Comparison of ENCODE assay signal across 8 cellular contexts in genomic region chr2:68157002-68157401, GRCh38. TPM values are rescaled to one million over a fixed set of nuclear protein-coding genes. Genes with fewer than 3 reads are reported as not detected.
DNase-seq lines count a peak whose midpoint lies in the region; ATAC-seq and TF ChIP-seq lines count a peak whose summit lies in the region.

No MANE protein-coding gene starts in this region.

- WGBS in mammary epithelial cell (ENCODE audit: low coverage, missing lambda C conversion rate) = 0% methylated on average over 11 of the region's 28 CpGs
- WGBS in right lobe of liver (ENCODE audit: insufficient coverage, low coverage, low lambda C conversion rate, missing lambda C conversion rate) = 0% methylated on average over 16 of the region's 28 CpGs
- WGBS in tibial nerve, 2 donors = 0 to 1% methylated on average over 8 to 26 of the region's 28 CpGs

- TF ChIP-seq CTCF in GM12865 (IDR thresholded peaks at IDR 0.05; ENCODE audit: insufficient read depth, low read depth, low read length, missing control alignments) (no peak), mammary epithelial cell (conservative IDR thresholded peaks at IDR 0.05 in 1 of 2, IDR thresholded peaks at IDR 0.05 in 1 of 2; ENCODE audit: extremely low read depth in 1 of 2, insufficient read depth in 1 of 2, low read depth in 1 of 2, low read length in 2 of 2) (no peak), right lobe of liver (IDR thresholded peaks at IDR 0.05) (no peak), tibial nerve (IDR thresholded peaks at IDR 0.05) (no peak)

- H3K9me3 ChIP-seq in mammary epithelial cell (replicated peaks; ENCODE audit: insufficient read depth, low read length) = no peaks in the 10 kb centered on the region
- H3K9me3 ChIP-seq in right lobe of liver = no peaks in the 10 kb centered on the region
- no peaks in the 10 kb centered on the region for H3K9me3 ChIP-seq in tibial nerve

- CTCF ChIA-PET in mammary epithelial cell (lab: Charles Lee; ENCODE audit: low non-redundant PET) = interaction anchor here (0.6 kb wide), 1 partner anchor 93 kb away, joined by 3 read pairs; no protein-coding TSS in a partner anchor

- BruUV-seq in mammary epithelial cell (replicated peaks; lab: Mats Ljungman, UMichigan) = no TSS peak

- H3K27me3 ChIP-seq in mammary epithelial cell (ENCODE audit: insufficient read depth, low read length) (no peaks in the 10 kb centered on the region), right lobe of liver (no peaks in the 10 kb centered on the region), tibial nerve (no peaks in the 10 kb centered on the region)

- H3K4me1 ChIP-seq in mammary epithelial cell (ENCODE audit: insufficient read depth, low read length) = peaks cover 13% of the 10 kb centered on the region
- H3K4me1 ChIP-seq in right lobe of liver = peaks cover 0 to 23% (median 5%) of the 10 kb centered on the region in 4 donors
- peaks cover 5 to 49% (median 24%) of the 10 kb centered on the region in 4 donors for H3K4me1 ChIP-seq in tibial nerve

- H3K79me2 ChIP-seq in mammary epithelial cell (ENCODE audit: insufficient read depth, low read length) = peaks cover 64% of the 10 kb centered on the region

- H3K4me2 ChIP-seq in mammary epithelial cell (ENCODE audit: insufficient read depth, low read depth, low read length) = peak overlapping the region; percentile 77

- no peak for TF ChIP-seq POLR2A in right lobe of liver (IDR thresholded peaks at IDR 0.05)
- TF ChIP-seq POLR2A in tibial nerve (IDR thresholded peaks at IDR 0.05) = no peak

- intact Hi-C loops in mammary epithelial cell (cut with micrococcal nuclease) (loop anchor here (2.0 kb wide), 1 partner anchor 94 kb away; no protein-coding TSS in a partner anchor), right lobe of liver (cut with DNase I) (no loop called here)

- H2AFZ ChIP-seq in mammary epithelial cell (ENCODE audit: low read depth, low read length) = peak overlapping the region; percentile 94

- peak overlapping the region; percentile 97 for H3K9ac ChIP-seq in mammary epithelial cell (ENCODE audit: insufficient read depth, low read length)

- no peak for TF ChIP-seq EP300 in tibial nerve (IDR thresholded peaks at IDR 0.05)

- peak; percentile 28 for ATAC-seq in GM21529 (IDR thresholded peaks at IDR 0.05; ENCODE audit: unreplicated experiment)
- ATAC-seq in right lobe of liver = peak; percentile 58 to 69 (median 64)

- no peaks in the 10 kb centered on the region for H4K20me1 ChIP-seq in mammary epithelial cell (ENCODE audit: insufficient read depth, low read length)

- in situ Hi-C loops in mammary epithelial cell (cut with MboI; ENCODE audit: low sequenced_read_pairs in 2 of 2) = no loop called here

- dilution Hi-C loops in mammary epithelial cell (cut with HindIII; ENCODE audit: low sequenced_read_pairs) = no loop called here

- peaks cover 8% of the 10 kb centered on the region for H3K36me3 ChIP-seq in mammary epithelial cell (ENCODE audit: insufficient read depth, low read length)
- peaks cover 0 to 8% (median 0%) of the 10 kb centered on the region in 4 donors for H3K36me3 ChIP-seq in right lobe of liver
- H3K36me3 ChIP-seq in tibial nerve = peaks cover 0 to 21% (median 3%) of the 10 kb centered on the region in 3 donors

- H3K4me3 ChIP-seq in GM12865 (ENCODE audit: low read depth, low read length) (peak overlapping the region; percentile 94), mammary epithelial cell (replicated peaks in 1 of 3; ENCODE audit: insufficient read depth in 1 of 3, low read depth in 2 of 3, low read length in 3 of 3) (peak overlapping the region; percentile 79 to 95 (median 83)), right lobe of liver (peak overlapping the region; percentile 96 to 99 (median 97)), tibial nerve (peak overlapping the region; percentile 58 to 93 (median 88))

- DNase-seq in GM12865 (ENCODE audit: low read depth) (no peak), HuH-7.5 (ENCODE audit: low spot score) (peak; percentile 35), mammary epithelial cell (no peak), right lobe of liver (peak in 2 of 3 donors; percentile 63 to 70), tibial nerve (ENCODE audit: low spot score in 2 of 2) (no peak), NCI-H2196 treated with DMSO at 0.1 percent for 48 hours (lab: John Stamatoyannopoulos, UW; ENCODE audit: unreplicated experiment) (no peak)
- DNase-seq in activated CD4-positive, alpha-beta T cell treated with anti-CD3 and anti-CD28 coated beads for 1 hour = no peak

- H3K27ac ChIP-seq in mammary epithelial cell (ENCODE audit: insufficient read depth, low read depth, low read length) = peak overlapping the region; percentile 97
- peak overlapping the region; percentile 96 to 99 (median 97) for H3K27ac ChIP-seq in right lobe of liver
- peak overlapping the region; percentile 80 to 92 (median 87) for H3K27ac ChIP-seq in tibial nerve

RNA-seq across cellular contexts. Expression of gene PNO1, which starts 0.7 kb away (rescaled TPM):
- total RNA-seq in mammary epithelial cell (10 to 100 TPM; 18.0 to 21.6 TPM), right lobe of liver (10 to 100 TPM in 1 of 6 experiments, 1 to 10 TPM in 5; 4.7 to 12.7 (median 7.8) TPM), tibial nerve (10 to 100 TPM; 12.7 to 28.5 (median 15.4) TPM)
- 15.6 TPM for polyA plus RNA-seq in mammary epithelial cell
- polyA minus RNA-seq in mammary epithelial cell = 12.5 TPM

Comparison
In these comparisons a context has a peak if more than half of its experiments do, and no peak if none do; other contexts are left out.
1. DNase-seq: peak in HuH-7.5 (single experiment) and right lobe of liver (2 of 3); none in GM12865 (single experiment), mammary epithelial cell (single experiment), tibial nerve (0 of 2), NCI-H2196 treated with DMSO at 0.1 percent for 48 hours (single experiment) and activated CD4-positive, alpha-beta T cell treated with anti-CD3 and anti-CD28 coated beads for 1 hour (single experiment).
2. Peak in every context shown above with its lines, with median percentiles within 50 percentile points of each other: H3K4me3 ChIP-seq and H3K27ac ChIP-seq.